15 cellular contexts compared by ENCODE assay signal in the genomic region with DNA sequence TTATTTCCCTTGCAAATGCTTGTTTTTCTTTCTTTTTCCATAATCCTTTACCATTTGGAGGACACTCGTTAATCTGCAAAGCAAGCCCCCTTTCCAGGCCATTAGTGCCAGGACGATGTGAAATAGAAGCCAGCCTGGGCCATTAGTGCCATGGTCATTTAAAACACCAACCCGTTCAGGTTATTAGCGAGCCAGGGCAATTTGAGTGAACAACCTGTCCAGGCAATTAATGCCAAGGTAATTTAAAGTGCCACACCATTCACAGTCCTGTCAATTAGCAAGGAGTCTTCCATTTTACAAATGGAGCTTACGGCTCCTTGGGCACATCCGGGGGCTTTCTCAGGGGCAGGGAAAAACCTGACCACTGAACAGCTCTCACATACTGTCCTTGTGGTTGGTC.
DNase-seq lines count a peak whose midpoint lies in the region.
"Had no signal": no experiment of that assay in that cellular context is flagged by ENCODE, and none has a peak within 500 bp of the region (broad histone marks: within the 10 kb centered on the region; RNA-seq: fewer than 3 reads in every experiment).

No MANE protein-coding gene starts in this region.

- H3K27ac ChIP-seq in neuronal stem cell (replicated peaks; ENCODE audit: low read length) = no peak overlapping the region
- H3K27ac ChIP-seq: GM23248 had no signal

- no peak overlapping the region for H2BK12ac ChIP-seq in neuronal stem cell (ENCODE audit: low read length)

- peaks cover 11 to 19% of the 10 kb centered on the region in 2 donors for H3K4me1 ChIP-seq in neuronal stem cell (ENCODE audit: control insufficient read depth in 2 of 2, insufficient read depth in 1 of 2, low read depth in 1 of 2, low read length in 2 of 2)
- H3K4me1 ChIP-seq: BE2C had no signal

- in situ Hi-C loops in G401 (cut with HindIII; ENCODE audit: low sequenced_read_pairs) = no loop called here

- H3K4me2 ChIP-seq in neuronal stem cell (ENCODE audit: insufficient read depth, low read length, poor library complexity, severe bottlenecking) = no peak overlapping the region

- no peak overlapping the region for H3K9ac ChIP-seq in neuronal stem cell (ENCODE audit: low read depth, low read length, poor library complexity)
- H3K9ac ChIP-seq: GM23248 had no signal

- no peak overlapping the region for H2BK5ac ChIP-seq in neuronal stem cell (ENCODE audit: low read length)

- no peak overlapping the region for H2AFZ ChIP-seq in neuronal stem cell (ENCODE audit: low read length)
- H2AFZ ChIP-seq: GM23248 had no signal

- H3K14ac ChIP-seq in neuronal stem cell (ENCODE audit: low read length) = no peak overlapping the region

- no peaks in the 10 kb centered on the region for H3K9me3 ChIP-seq in neuronal stem cell (replicated peaks in 1 of 2; ENCODE audit: control insufficient read depth in 2 of 2, insufficient read depth in 1 of 2, low read depth in 1 of 2, low read length in 2 of 2)
- H3K9me3 ChIP-seq: BE2C had no signal

- H3K4ac ChIP-seq in neuronal stem cell (ENCODE audit: low read length) = no peak overlapping the region

- H3K23ac ChIP-seq in neuronal stem cell (ENCODE audit: low read depth, low read length, poor library complexity) = no peak overlapping the region

- H2AK5ac ChIP-seq in neuronal stem cell (ENCODE audit: low read depth, low read length) = peak overlapping the region; percentile 2

- no peak overlapping the region for H2BK15ac ChIP-seq in neuronal stem cell (ENCODE audit: low read length)

- H3K18ac ChIP-seq in neuronal stem cell (ENCODE audit: low read length) = no peak overlapping the region

- H4K8ac ChIP-seq in neuronal stem cell (ENCODE audit: low read depth, low read length) = no peak overlapping the region

- WGBS in neuronal stem cell (ENCODE audit: extremely low coverage in 2 of 2, insufficient read length in 2 of 2, insufficient replicate concordance in 1 of 2), 2 donors = no CpG with 5 or more reads among the region's 6 CpGs

- no peaks in the 10 kb centered on the region for H3K27me3 ChIP-seq in neuronal stem cell (ENCODE audit: control insufficient read depth in 3 of 3, insufficient read depth in 3 of 3, low read depth in 1 of 3, low read length in 3 of 3)
- H3K27me3 ChIP-seq: BE2C had no signal

- no peak overlapping the region for H4K91ac ChIP-seq in neuronal stem cell (ENCODE audit: low read depth, low read length, poor library complexity)

- H2BK120ac ChIP-seq in neuronal stem cell (ENCODE audit: low read depth, low read length) = no peak overlapping the region

- H3K36me3 ChIP-seq in neuronal stem cell (replicated peaks in 1 of 2; ENCODE audit: control insufficient read depth in 2 of 2, insufficient read depth in 2 of 2, low read length in 2 of 2) = no peaks in the 10 kb centered on the region
- H3K36me3 ChIP-seq: BE2C had no signal

- no peaks in the 10 kb centered on the region for H3K79me1 ChIP-seq in neuronal stem cell (ENCODE audit: low read depth, low read length)

- DNase-seq in G401 (ENCODE audit: low spot score) (peak; percentile 93), NCI-H69 (lab: John Stamatoyannopoulos, UW) (peak; percentile 43), cerebellum (ENCODE audit: low spot score) (peak; percentile 70), neuronal stem cell (ENCODE audit: low spot score) (no peak), AG08396 (ENCODE audit: low spot score) (no peak), GOT3 (lab: John Stamatoyannopoulos, UW) (no peak)
- no peak for DNase-seq in stimulated activated CD8-positive, alpha-beta memory T cell treated with anti-CD3 and anti-CD28 coated beads, Interleukin-4, amount 100 ng/mL, for 48 hours
- DNase-seq: BE2C; CD4-positive, CD25-positive, alpha-beta regulatory T cell; CD8-positive, alpha-beta memory T cell; COR-L47; DMS 273 treated with DMSO at 0.1 percent for 48 hours; GM23248; HCEC 1CT had no signal

- H3K4me3 ChIP-seq in neuronal stem cell (ENCODE audit: low read length in 2 of 2) = no peak overlapping the region
- H3K4me3 ChIP-seq: GM12878, GM23248 had no signal

Comparison
In these comparisons a context has a peak if more than half of its experiments do, and no peak if none do; other contexts are left out.
1. DNase-seq: peak in G401 (single experiment), NCI-H69 (single experiment) and cerebellum (single experiment); none in neuronal stem cell (single experiment), stimulated activated CD8-positive, alpha-beta memory T cell treated with anti-CD3 and anti-CD28 coated beads, Interleukin-4, amount 100 ng/mL, for 48 hours (single experiment), AG08396 (single experiment) and GOT3 (single experiment).